In the genomic region with DNA sequence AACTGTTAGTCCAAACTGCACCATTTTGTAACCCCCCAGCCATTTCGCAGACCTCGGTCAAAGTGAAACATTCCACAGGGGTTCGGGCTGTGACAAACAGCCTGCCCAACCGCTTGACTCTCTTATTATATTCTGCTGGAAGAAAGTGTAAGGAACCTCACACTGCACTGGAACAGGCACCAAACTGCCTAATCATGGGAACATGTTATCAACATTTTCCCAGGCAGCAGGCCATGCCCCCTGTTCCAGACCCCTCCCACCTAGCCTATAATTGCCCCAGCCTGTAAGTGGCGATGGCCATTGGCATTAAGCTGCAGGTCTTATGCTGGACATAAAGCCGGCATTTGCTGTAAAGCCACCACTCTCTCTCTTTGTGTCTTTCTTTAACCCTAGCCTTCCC, we compare ENCODE assay signal across 20 cellular contexts. TPM values are rescaled to one million over a fixed set of nuclear protein-coding genes. Genes with fewer than 3 reads are reported as not detected.
"Had no signal": no experiment of that assay in that cellular context is flagged by ENCODE, and none has a peak within 500 bp of the region (broad histone marks: within the 10 kb centered on the region; RNA-seq: fewer than 3 reads in every experiment).

No MANE protein-coding gene starts in this region.

- H3K4me2 ChIP-seq: KMS-11, SK-N-SH had no signal

- H3K9me3 ChIP-seq: SK-N-SH had no signal

- ATAC-seq: HepG2 had no signal

- H3K27ac ChIP-seq: KMS-11, RWPE1 had no signal

- H3K9ac ChIP-seq: KMS-11, SK-N-SH had no signal

- DNase-seq: IMR-90, MM.1S, NCI-H1092 treated with DMSO at 0.1 percent for 48 hours, NCI-H1436, NCI-H187, NCI-H2029, NCI-H2081 treated with DMSO at 0.1 percent for 48 hours, NCI-H2171, NCI-H226, NCI-H446, NCI-H510A, NCI-H524 treated with DMSO at 0.1 percent for 48 hours, NCI-H69, NCI-H774, SK-N-SH had no signal

RNA-seq across cellular contexts. Expression of a gene that starts 16.9 kb away (rescaled TPM):
- total RNA-seq: HT-29, IMR-90, SK-MEL-5 had no signal
- polyA plus RNA-seq: IMR-90, SK-N-SH had no signal
